In genomic region chr20:32201296-32201976, GRCh38 we compare ENCODE assay signal across 13 cellular contexts. TPM values are rescaled to one million over a fixed set of nuclear protein-coding genes. Genes with fewer than 3 reads are reported as not detected.
DNase-seq lines count a peak whose midpoint lies in the region; ATAC-seq lines count a peak whose summit lies in the region.
"Had no signal": no experiment of that assay in that cellular context is flagged by ENCODE, and none has a peak within 500 bp of the region (broad histone marks: within the 10 kb centered on the region; RNA-seq: fewer than 3 reads in every experiment).

No MANE protein-coding gene starts in this region.

- H3K36me3 Mint-ChIP-seq in activated naive CD8-positive, alpha-beta T cell treated with anti-CD3 and anti-CD28 coated beads, Interleukin-2, amount 50 U/mL, for 24 hours (ENCODE audit: low read depth) = peaks cover 95% of the 10 kb centered on the region

- peak overlapping the region; percentile 98 for H3K4me3 Mint-ChIP-seq in activated naive CD8-positive, alpha-beta T cell treated with anti-CD3 and anti-CD28 coated beads, Interleukin-2, amount 50 U/mL, for 24 hours

- ATAC-seq in activated naive CD8-positive, alpha-beta T cell treated with anti-CD3 and anti-CD28 coated beads, Interleukin-2, amount 50 U/mL, for 24 hours = no peak
- ATAC-seq in GM18868 (IDR thresholded peaks at IDR 0.05; ENCODE audit: unreplicated experiment) = no peak

- H3K4me1 Mint-ChIP-seq in activated naive CD8-positive, alpha-beta T cell treated with anti-CD3 and anti-CD28 coated beads, Interleukin-2, amount 50 U/mL, for 24 hours = peaks cover 83% of the 10 kb centered on the region

- no peaks in the 10 kb centered on the region for H3K27me3 Mint-ChIP-seq in activated naive CD8-positive, alpha-beta T cell treated with anti-CD3 and anti-CD28 coated beads, Interleukin-2, amount 50 U/mL, for 24 hours
- H3K27me3 Mint-ChIP-seq: progenitor cell of endocrine pancreas had no signal

- H3K9me3 Mint-ChIP-seq in activated naive CD8-positive, alpha-beta T cell treated with anti-CD3 and anti-CD28 coated beads, Interleukin-2, amount 50 U/mL, for 24 hours = no peaks in the 10 kb centered on the region

- in situ Hi-C loops in KBM-7 (cut with MboI; ENCODE audit: low pct_unique_long_range_greater_than_20kb, low sequenced_read_pairs) = no loop called here

- peak overlapping the region; percentile 100 for H3K27ac Mint-ChIP-seq in activated naive CD8-positive, alpha-beta T cell treated with anti-CD3 and anti-CD28 coated beads, Interleukin-2, amount 50 U/mL, for 24 hours

- DNase-seq in A172 (ENCODE audit: low spot score) = peak; percentile 26
- DNase-seq in EH (ENCODE audit: low read depth) = peak; percentile 61
- DNase-seq in activated naive CD8-positive, alpha-beta T cell treated with anti-CD3 and anti-CD28 coated beads, Interleukin-2, amount 50 U/mL, for 24 hours = no peak
- peak; percentile 34 for DNase-seq in kidney glomerular epithelial cell (lab: John Stamatoyannopoulos, UW)
- no peak for DNase-seq in HuH-7 (ENCODE audit: low spot score)
- DNase-seq in KBM-7 = no peak
- no peak for DNase-seq in NCI-H1930 (lab: John Stamatoyannopoulos, UW)
- DNase-seq: NCI-H1436; NCI-H524 treated with DMSO at 0.1 percent for 48 hours; SHP77; stimulated activated CD4-positive, alpha-beta T cell treated with anti-CD3 and anti-CD28 coated beads, Interleukin-4, amount 100 ng/mL, for 1 hour had no signal

RNA-seq across cellular contexts. Expression of gene PLAGL2, which starts 6.1 kb away (rescaled TPM):
- 3.7 and 4.6 TPM in 2 replicates for total RNA-seq in A172 (2014; rRNA removed; shearing (Covaris generic))

RNA-seq across cellular contexts. Expression of gene POFUT1, which starts 6.2 kb away (rescaled TPM):
- total RNA-seq in A172 (2014; rRNA removed; shearing (Covaris generic)) = 59.5 and 60.8 TPM in 2 replicates

Comparison
In these comparisons a context has a peak if more than half of its experiments do, and no peak if none do; other contexts are left out.
1. DNase-seq: peak in A172 (single experiment), EH (single experiment) and kidney glomerular epithelial cell (single experiment); none in activated naive CD8-positive, alpha-beta T cell treated with anti-CD3 and anti-CD28 coated beads, Interleukin-2, amount 50 U/mL, for 24 hours (single experiment), HuH-7 (single experiment), KBM-7 (single experiment) and NCI-H1930 (0 of 2).